22 cellular contexts compared by ENCODE assay signal in genomic region chr3:24506966-24507775, GRCh38. TPM values are rescaled to one million over a fixed set of nuclear protein-coding genes. Genes with fewer than 3 reads are reported as not detected.
DNase-seq lines count a peak whose midpoint lies in the region; ATAC-seq, FAIRE-seq and TF ChIP-seq lines count a peak whose summit lies in the region.
"Had no signal": no experiment of that assay in that cellular context is flagged by ENCODE, and none has a peak within 500 bp of the region (broad histone marks: within the 10 kb centered on the region; RNA-seq: fewer than 3 reads in every experiment).

No MANE protein-coding gene starts in this region.

- H3K4me3 ChIP-seq in astrocyte (ENCODE audit: insufficient read depth, low read depth, low read length) (no peak overlapping the region), foreskin fibroblast (ENCODE audit: low read depth in 1 of 2, low read length in 2 of 2) (no peak overlapping the region), small intestine (ENCODE audit: low read depth in 1 of 2, low read length in 2 of 2) (no peak overlapping the region), kidney (ENCODE audit: low read length in 2 of 2) (no peak overlapping the region)
- H3K4me3 ChIP-seq: adrenal gland, ovary, uterus had no signal

- H3K27me3 Mint-ChIP-seq in astrocyte (ENCODE audit: low read depth, unreplicated experiment), result no peaks in the 10 kb centered on the region

- CTCF ChIA-PET in HEK293T (lab: Yijun Ruan, JAX), result no interaction called here

- no peaks in the 10 kb centered on the region for H3K27me3 ChIP-seq in astrocyte (ENCODE audit: insufficient read depth, low read length)
- no peaks in the 10 kb centered on the region for H3K27me3 ChIP-seq in small intestine (ENCODE audit: control insufficient read depth in 2 of 2, insufficient read depth in 2 of 2, low read length in 2 of 2)
- H3K27me3 ChIP-seq: adrenal gland, ovary, uterus had no signal

- POLR2A ChIA-PET in HEK293T (lab: Yijun Ruan, JAX), result no interaction called here

- ATAC-seq in HG03521 (IDR thresholded peaks at IDR 0.05; ENCODE audit: unreplicated experiment) (no peak), GM18517 (IDR thresholded peaks at IDR 0.05; ENCODE audit: unreplicated experiment) (no peak)
- ATAC-seq: activated CD4-positive, CD25-positive, alpha-beta regulatory T cell treated with anti-CD3 and anti-CD28 coated beads, Interleukin-2, amount 50 U/mL, for 24 hours; activated CD8-positive, alpha-beta memory T cell treated with anti-CD3 and anti-CD28 coated beads, Interleukin-2, amount 10 ng/mL, durations not matched to agents 7 days and 5 days; activated T-helper 17 cell treated with anti-CD3 and anti-CD28 coated beads, Interleukin-2, amount 50 U/mL, for 72 hours; left ventricle myocardium superior had no signal

- no peak overlapping the region for H2AFZ ChIP-seq in astrocyte (ENCODE audit: low read depth, low read length)

- H3K36me3 Mint-ChIP-seq in astrocyte (ENCODE audit: low read depth, unreplicated experiment), result no peaks in the 10 kb centered on the region
- H3K36me3 Mint-ChIP-seq: activated CD8-positive, alpha-beta memory T cell treated with anti-CD3 and anti-CD28 coated beads, Interleukin-2, amount 10 ng/mL, durations not matched to agents 7 days and 5 days had no signal

- FAIRE-seq in astrocyte (lab: Jason Lieb, UNC), result peak; percentile 26
- no peak for FAIRE-seq in small intestine (lab: Jason Lieb, UNC)
- no peak for FAIRE-seq in kidney (lab: Jason Lieb, UNC)

- H3K9me3 ChIP-seq in astrocyte (ENCODE audit: insufficient read depth, low read depth, low read length), result no peaks in the 10 kb centered on the region
- no peaks in the 10 kb centered on the region for H3K9me3 ChIP-seq in small intestine (ENCODE audit: control insufficient read depth, low read depth)
- no peaks in the 10 kb centered on the region for H3K9me3 ChIP-seq in kidney (ENCODE audit: control insufficient read depth in 1 of 2, low read length in 2 of 2)
- H3K9me3 ChIP-seq: adrenal gland, ovary, uterus had no signal

- no peak overlapping the region for H3K4me2 ChIP-seq in astrocyte (ENCODE audit: low read length)

- H3K9me3 Mint-ChIP-seq in astrocyte (ENCODE audit: unreplicated experiment), result no peaks in the 10 kb centered on the region

- H3K9ac ChIP-seq in astrocyte (ENCODE audit: low read length) (no peak overlapping the region), kidney (ENCODE audit: low read length in 2 of 2) (no peak overlapping the region)

- no peak overlapping the region for H3K27ac Mint-ChIP-seq in astrocyte (ENCODE audit: unreplicated experiment)
- H3K27ac Mint-ChIP-seq: activated CD8-positive, alpha-beta memory T cell treated with anti-CD3 and anti-CD28 coated beads, Interleukin-2, amount 10 ng/mL, durations not matched to agents 7 days and 5 days; activated T-helper 17 cell treated with anti-CD3 and anti-CD28 coated beads, Interleukin-2, amount 50 U/mL, for 72 hours had no signal

- H4K20me1 ChIP-seq in astrocyte (ENCODE audit: insufficient read depth, low read length), result no peaks in the 10 kb centered on the region

- TF ChIP-seq CTCF in astrocyte (IDR thresholded peaks at IDR 0.05; ENCODE audit: insufficient read depth, low read depth, low read length), result no peak
- TF ChIP-seq CTCF in foreskin fibroblast (IDR thresholded peaks at IDR 0.05; ENCODE audit: low read depth, low read length), result no peak
- no peak for TF ChIP-seq CTCF in kidney (IDR thresholded peaks at IDR 0.05; ENCODE audit: borderline replicate concordance, extremely low read depth, insufficient read depth)

- H3K36me3 ChIP-seq in astrocyte (ENCODE audit: insufficient read depth, low read length), result no peaks in the 10 kb centered on the region
- no peaks in the 10 kb centered on the region for H3K36me3 ChIP-seq in small intestine (ENCODE audit: control insufficient read depth in 2 of 2, insufficient read depth in 2 of 2, low read length in 2 of 2)
- H3K36me3 ChIP-seq in kidney (ENCODE audit: control insufficient read depth in 1 of 2, insufficient read depth in 2 of 2, low read length in 2 of 2), result no peaks in the 10 kb centered on the region
- H3K36me3 ChIP-seq: adrenal gland, ovary, uterus had no signal

- H3K4me1 ChIP-seq in astrocyte (ENCODE audit: insufficient read depth, low read length) (no peaks in the 10 kb centered on the region), small intestine (ENCODE audit: control insufficient read depth in 2 of 2, insufficient read depth in 1 of 2, low read depth in 1 of 2, low read length in 1 of 2) (peaks cover 0 to 6% of the 10 kb centered on the region in 2 donors), kidney (ENCODE audit: control insufficient read depth in 1 of 2, insufficient read depth in 1 of 2, low read depth in 1 of 2, low read length in 2 of 2) (no peaks in the 10 kb centered on the region)

- H3K27ac ChIP-seq in astrocyte (ENCODE audit: low read depth, low read length) (no peak overlapping the region), small intestine (ENCODE audit: low read depth in 1 of 2, low read length in 1 of 2) (no peak overlapping the region), kidney (ENCODE audit: low read depth in 2 of 2, low read length in 2 of 2) (no peak overlapping the region)
- H3K27ac ChIP-seq: adrenal gland, ovary had no signal

- DNase-seq in GM03348 (ENCODE audit: low spot score) (peak; percentile 30), astrocyte (ENCODE audit: low read depth) (no peak), foreskin fibroblast (peak; percentile 53 to 79), small intestine (peak; percentile 24), HEK293T (ENCODE audit: extremely low spot score) (no peak), kidney (no peak)
- DNase-seq: activated CD8-positive, alpha-beta memory T cell treated with anti-CD3 and anti-CD28 coated beads, Interleukin-2, amount 10 ng/mL, durations not matched to agents 7 days and 5 days; adrenal gland; effector CD8-positive, alpha-beta T cell; Karpas-422; left ventricle myocardium superior; NCI-H1105; NCI-H2107; NCI-H526 treated with DMSO at 0.1 percent for 48 hours; ovary; T-helper 9 cell; uterus had no signal

- 72 to 74% (median 74%) methylated on average over 3 of the region's 3 CpGs for WGBS in small intestine, 3 donors

- H3K4me1 Mint-ChIP-seq in astrocyte (ENCODE audit: low read depth, unreplicated experiment), result peaks cover 10% of the 10 kb centered on the region
- H3K4me1 Mint-ChIP-seq: activated CD8-positive, alpha-beta memory T cell treated with anti-CD3 and anti-CD28 coated beads, Interleukin-2, amount 10 ng/mL, durations not matched to agents 7 days and 5 days; activated T-helper 17 cell treated with anti-CD3 and anti-CD28 coated beads, Interleukin-2, amount 50 U/mL, for 72 hours had no signal

- no peak overlapping the region for H3K4me3 Mint-ChIP-seq in astrocyte (ENCODE audit: unreplicated experiment)
- H3K4me3 Mint-ChIP-seq: activated CD8-positive, alpha-beta memory T cell treated with anti-CD3 and anti-CD28 coated beads, Interleukin-2, amount 10 ng/mL, durations not matched to agents 7 days and 5 days; activated T-helper 17 cell treated with anti-CD3 and anti-CD28 coated beads, Interleukin-2, amount 50 U/mL, for 72 hours had no signal

- no peaks in the 10 kb centered on the region for H3K79me2 ChIP-seq in astrocyte (ENCODE audit: insufficient read depth, low read length)

- intact Hi-C loops in kidney (cut with DNase I), result no loop called here

TF ChIP-seq in HEK293T, 16 proteins besides CTCF, POLR2A, EP300 and RAD21:
- TF ChIP-seq TARDBP (IDR thresholded peaks at IDR 0.05), result no peak
- no peak for TF ChIP-seq PKNOX1 (IDR thresholded peaks at IDR 0.05)
- no peak for TF ChIP-seq HDGF (IDR thresholded peaks at IDR 0.05; ENCODE audit: borderline replicate concordance)
- no peak for TF ChIP-seq L3MBTL2 (conservative IDR thresholded peaks at IDR 0.05)
- TF ChIP-seq NFRKB (IDR thresholded peaks at IDR 0.05), result no peak
- TF ChIP-seq SUZ12 (IDR thresholded peaks at IDR 0.05), result no peak
- TF ChIP-seq BHLHE40 (IDR thresholded peaks at IDR 0.05; ENCODE audit: borderline replicate concordance), result no peak

RNA-seq across cellular contexts. Expression of gene THRB, which starts 12.5 kb away (rescaled TPM):
- 6.8 and 8.5 TPM in 2 replicates for total RNA-seq in astrocyte
- 1 to 10 TPM; 3.2 to 5.4 (median 3.3) TPM for polyA plus RNA-seq in small intestine
- total RNA-seq in kidney, result 17.2 TPM
- polyA plus RNA-seq in kidney (ENCODE audit: insufficient read depth, low read depth, low replicate concordance), result 4.5 TPM
- total RNA-seq: activated CD8-positive, alpha-beta memory T cell treated with anti-CD3 and anti-CD28 coated beads, Interleukin-2, amount 10 ng/mL, durations not matched to agents 7 days and 5 days; activated T-helper 17 cell treated with anti-CD3 and anti-CD28 coated beads, Interleukin-2, amount 50 U/mL, for 72 hours; OCI-LY7 had no signal

Comparison
In these comparisons a context has a peak if more than half of its experiments do, and no peak if none do; other contexts are left out.
1. DNase-seq: peak in GM03348 (single experiment), foreskin fibroblast (2 of 2) and small intestine (single experiment); none in astrocyte (single experiment), HEK293T (single experiment) and kidney (single experiment).